1 cellular context compared by ENCODE assay signal in the genomic region with DNA sequence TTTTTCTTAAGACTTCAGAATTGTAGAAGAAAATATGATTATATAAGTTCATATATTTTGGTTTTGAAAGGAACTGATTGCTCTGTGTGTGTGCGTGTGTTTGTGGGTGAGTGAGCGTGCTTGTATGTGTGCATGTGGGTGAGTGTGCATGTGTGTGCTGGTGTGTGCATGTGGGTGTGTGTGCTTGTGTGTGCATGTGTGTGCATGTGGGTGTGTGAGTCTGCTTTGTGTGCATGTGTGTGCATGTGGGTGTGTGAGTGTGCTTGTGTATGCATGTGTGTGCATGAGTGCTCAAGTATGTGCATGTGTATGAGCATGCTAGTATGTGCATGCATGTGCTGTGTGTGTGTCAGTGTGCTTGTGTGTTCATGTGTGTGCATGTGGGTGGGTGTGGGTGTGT.
TF ChIP-seq lines count a peak whose summit lies in the region.

No MANE protein-coding gene starts in this region.

TF ChIP-seq in H1, 55 proteins besides CTCF, POLR2A, EP300 and RAD21:
- TF ChIP-seq HDAC6 (IDR thresholded peaks at IDR 0.05; ENCODE audit: low read depth, low read length), result no peak
